In the genomic region with DNA sequence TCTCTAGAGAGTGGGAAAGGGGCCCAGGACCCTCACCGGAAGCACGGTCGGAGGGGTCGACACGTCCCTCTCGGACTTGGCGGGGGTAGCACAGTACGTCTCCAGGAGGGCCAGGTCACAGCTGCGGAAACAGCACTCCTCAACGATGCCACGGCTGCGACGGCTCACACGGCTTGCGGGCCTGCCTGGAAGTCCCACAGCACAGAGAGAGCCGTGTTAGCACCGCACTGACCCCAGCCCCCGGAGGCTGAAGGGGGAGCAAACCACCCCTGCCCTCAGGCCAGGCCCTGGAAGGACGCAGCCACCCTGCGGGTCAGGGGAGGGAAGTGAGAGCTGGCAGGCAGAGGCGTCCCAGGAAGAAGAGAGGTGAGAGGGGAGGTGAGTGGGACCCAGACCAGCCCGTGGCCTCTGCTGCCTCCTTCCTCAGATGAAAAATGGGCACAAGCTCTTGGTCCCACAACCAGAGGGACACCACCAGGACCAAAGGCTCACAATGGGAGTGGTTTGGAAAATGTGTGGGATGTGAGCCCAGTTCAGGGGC, we compare ENCODE assay signal across 22 cellular contexts. TPM values are rescaled to one million over a fixed set of nuclear protein-coding genes. Genes with fewer than 3 reads are reported as not detected.
"Had no signal": no experiment of that assay in that cellular context is flagged by ENCODE, and none has a peak within 500 bp of the region (broad histone marks: within the 10 kb centered on the region; RNA-seq: fewer than 3 reads in every experiment).

No MANE protein-coding gene starts in this region.

- H3K27me3 ChIP-seq: vagina had no signal

- H3K4me1 ChIP-seq: colonic mucosa had no signal

- H3K36me3 ChIP-seq: colonic mucosa, suprapubic skin, transverse colon, vagina had no signal

- DNase-seq: activated B cell treated with CpG ODN at 0.5 μM for 24 hours; activated CD4-positive, alpha-beta T cell treated with anti-CD3 and anti-CD28 coated beads, Interleukin-2, amount 10 ng/mL, durations not matched to agents 24 days and 14 days; activated gamma-delta T cell treated with Interleukin-2 at 50 U/mL for 16 hours; amniotic stem cell; caudate nucleus; colonic mucosa; erythroblast; head of caudate nucleus; left ventricle myocardium inferior; naive thymus-derived CD4-positive, alpha-beta T cell; T-helper 9 cell; transverse colon had no signal

- ATAC-seq: body of pancreas; naive thymus-derived CD4-positive, alpha-beta T cell; SK-N-SH treated with all-trans-retinoic acid at 6 μM for 48 hours had no signal

- FAIRE-seq: endometrium, frontal cortex had no signal

- H3K27ac ChIP-seq: body of pancreas, colonic mucosa, left ventricle myocardium inferior, suprapubic skin, transverse colon, vagina had no signal

- H3K4me3 ChIP-seq: body of pancreas, colonic mucosa, left ventricle myocardium inferior, suprapubic skin, transverse colon, vagina had no signal

- H3K9me3 ChIP-seq: body of pancreas, colonic mucosa, left ventricle myocardium inferior, suprapubic skin, transverse colon, vagina had no signal

RNA-seq across cellular contexts. Expression of a gene that starts 5.6 kb away (rescaled TPM):
- total RNA-seq: activated B cell treated with CpG ODN at 0.5 μM for 24 hours had no signal
- polyA plus RNA-seq: naive thymus-derived CD4-positive, alpha-beta T cell had no signal

RNA-seq across cellular contexts. Expression of a gene that starts 27.5 kb away (rescaled TPM):
- total RNA-seq: activated B cell treated with CpG ODN at 0.5 μM for 24 hours; activated CD4-positive, alpha-beta T cell treated with anti-CD3 and anti-CD28 coated beads, Interleukin-2, amount 10 ng/mL, durations not matched to agents 24 days and 14 days; activated T-helper 1 cell treated with anti-CD3 and anti-CD28 coated beads, Interleukin-12 subunit alpha, Interleukin-12 subunit beta, Interleukin-2, Interleukin-4 antibody, amounts not matched to agents 30 ng/mL and 10 ng/mL and 1 ng/mL, durations not matched to agents 14 hours and 24 hours and 36 hours; frontal cortex; kidney epithelial cell; left ventricle myocardium inferior; naive thymus-derived CD4-positive, alpha-beta T cell; renal cortical epithelial cell; skeletal muscle tissue; suprapubic skin; transverse colon; vagina had no signal
- polyA plus RNA-seq: naive thymus-derived CD4-positive, alpha-beta T cell had no signal

RNA-seq across cellular contexts. Expression of a gene that starts 38.1 kb away (rescaled TPM):
- total RNA-seq: activated B cell treated with CpG ODN at 0.5 μM for 24 hours; activated CD4-positive, alpha-beta T cell treated with anti-CD3 and anti-CD28 coated beads, Interleukin-2, amount 10 ng/mL, durations not matched to agents 24 days and 14 days; activated T-helper 1 cell treated with anti-CD3 and anti-CD28 coated beads, Interleukin-12 subunit alpha, Interleukin-12 subunit beta, Interleukin-2, Interleukin-4 antibody, amounts not matched to agents 30 ng/mL and 10 ng/mL and 1 ng/mL, durations not matched to agents 14 hours and 24 hours and 36 hours; kidney epithelial cell; left ventricle myocardium inferior; naive thymus-derived CD4-positive, alpha-beta T cell; skeletal muscle tissue; transverse colon had no signal
- polyA plus RNA-seq: naive thymus-derived CD4-positive, alpha-beta T cell had no signal
